ENCODE assay signal across 34 cellular contexts in genomic region chr6:21259660-21260059, GRCh38.
"Had no signal": no experiment of that assay in that cellular context is flagged by ENCODE, and none has a peak within 500 bp of the region (broad histone marks: within the 10 kb centered on the region; RNA-seq: fewer than 3 reads in every experiment).

No MANE protein-coding gene starts in this region.

- ATAC-seq: activated CD4-positive, alpha-beta T cell treated with anti-CD3 and anti-CD28 coated beads for 36 hours; activated CD4-positive, CD25-positive, alpha-beta regulatory T cell treated with anti-CD3 and anti-CD28 coated beads, Interleukin-2, amount 50 U/mL, for 24 hours; activated CD8-positive, alpha-beta memory T cell treated with anti-CD3 and anti-CD28 coated beads, Interleukin-2, amount 10 ng/mL, durations not matched to agents 7 days and 5 days; PC-3; SK-N-SH treated with all-trans-retinoic acid at 6 μM for 48 hours had no signal

- H3K27ac ChIP-seq: KMS-11, Peyer's patch had no signal

- DNase-seq: activated CD4-positive, alpha-beta memory T cell treated with anti-CD3 and anti-CD28 coated beads, Interleukin-2, amount 10 ng/mL, durations not matched to agents 7 days and 5 days; activated CD4-positive, alpha-beta T cell treated with anti-CD3 and anti-CD28 coated beads for 36 hours; activated CD8-positive, alpha-beta memory T cell treated with anti-CD3 and anti-CD28 coated beads for 24 hours; activated CD8-positive, alpha-beta memory T cell treated with anti-CD3 and anti-CD28 coated beads, Interleukin-2, amount 10 ng/mL, durations not matched to agents 7 days and 5 days; activated CD8-positive, alpha-beta memory T cell treated with anti-CD3 and anti-CD28 coated beads, Interleukin-2, amount 50 U/mL, for 48 hours; activated effector memory CD4-positive, alpha-beta T cell treated with Interleukin-2 at 50 U/mL for 16 hours; activated naive CD4-positive, alpha-beta T cell treated with anti-CD3 and anti-CD28 coated beads, Interleukin-2, amount 10 ng/mL, durations not matched to agents 7 days and 5 days; activated naive CD8-positive, alpha-beta T cell treated with anti-CD3 and anti-CD28 coated beads, Interleukin-2, amount 50 U/mL, for 24 hours; activated T-cell treated with anti-CD3 and anti-CD28 coated beads, Interleukin-2, amount 50 U/mL, for 48 hours; anterior cingulate cortex; caudate nucleus; NCI-H1048; NCI-H1105 treated with DMSO at 0.1 percent for 48 hours; NCI-H1436; NCI-H1694; NCI-H1930; NCI-H2081 treated with DMSO at 0.1 percent for 48 hours; NCI-H226; NCI-H446 treated with DMSO at 0.1 percent for 48 hours; NCI-H526; NCI-H774; NK-92 treated with Interleukin-12 subunit alpha and Interleukin-12 subunit beta, amount 100 ng/mL, for 24 hours; PC-3; Peyer's patch; RPMI8226; SHP77 treated with DMSO at 0.1 percent for 48 hours; T-helper 1 cell; T-helper 2 cell had no signal

- H3K9me3 Mint-ChIP-seq: activated CD4-positive, alpha-beta memory T cell treated with anti-CD3 and anti-CD28 coated beads, Interleukin-2, amount 10 ng/mL, durations not matched to agents 7 days and 5 days; activated naive CD4-positive, alpha-beta T cell treated with anti-CD3 and anti-CD28 coated beads, Interleukin-2, amount 10 ng/mL, durations not matched to agents 7 days and 5 days had no signal

- H3K4me1 ChIP-seq: Peyer's patch had no signal

- H3K27ac Mint-ChIP-seq: activated CD4-positive, alpha-beta memory T cell treated with anti-CD3 and anti-CD28 coated beads, Interleukin-2, amount 10 ng/mL, durations not matched to agents 7 days and 5 days; activated CD4-positive, alpha-beta T cell treated with anti-CD3 and anti-CD28 coated beads for 36 hours; activated CD8-positive, alpha-beta memory T cell treated with anti-CD3 and anti-CD28 coated beads, Interleukin-2, amount 10 ng/mL, durations not matched to agents 7 days and 5 days; activated naive CD4-positive, alpha-beta T cell treated with anti-CD3 and anti-CD28 coated beads, Interleukin-2, amount 10 ng/mL, durations not matched to agents 7 days and 5 days; activated naive CD8-positive, alpha-beta T cell; activated naive CD8-positive, alpha-beta T cell treated with anti-CD3 and anti-CD28 coated beads, Interleukin-2, amount 50 U/mL, for 24 hours; WTC11 had no signal

- H3K9ac ChIP-seq: KMS-11 had no signal

- H3K4me1 Mint-ChIP-seq: activated naive CD4-positive, alpha-beta T cell treated with anti-CD3 and anti-CD28 coated beads, Interleukin-2, amount 10 ng/mL, durations not matched to agents 7 days and 5 days had no signal

- H3K27me3 Mint-ChIP-seq: activated naive CD4-positive, alpha-beta T cell treated with anti-CD3 and anti-CD28 coated beads, Interleukin-2, amount 10 ng/mL, durations not matched to agents 7 days and 5 days; activated naive CD8-positive, alpha-beta T cell had no signal

- H3K4me3 Mint-ChIP-seq: activated CD4-positive, alpha-beta memory T cell treated with anti-CD3 and anti-CD28 coated beads, Interleukin-2, amount 10 ng/mL, durations not matched to agents 7 days and 5 days; activated CD4-positive, alpha-beta T cell treated with anti-CD3 and anti-CD28 coated beads for 36 hours; activated CD8-positive, alpha-beta memory T cell treated with anti-CD3 and anti-CD28 coated beads, Interleukin-2, amount 10 ng/mL, durations not matched to agents 7 days and 5 days; activated naive CD4-positive, alpha-beta T cell treated with anti-CD3 and anti-CD28 coated beads, Interleukin-2, amount 10 ng/mL, durations not matched to agents 7 days and 5 days; activated naive CD8-positive, alpha-beta T cell; activated naive CD8-positive, alpha-beta T cell treated with anti-CD3 and anti-CD28 coated beads, Interleukin-2, amount 50 U/mL, for 24 hours; brain; WTC11 had no signal

- H3K4me2 ChIP-seq: KMS-11 had no signal

- H3K27me3 ChIP-seq: Peyer's patch had no signal

- H3K36me3 Mint-ChIP-seq: activated naive CD4-positive, alpha-beta T cell treated with anti-CD3 and anti-CD28 coated beads, Interleukin-2, amount 10 ng/mL, durations not matched to agents 7 days and 5 days; activated naive CD8-positive, alpha-beta T cell had no signal

- H3K36me3 ChIP-seq: Peyer's patch had no signal

- H3K9me3 ChIP-seq: Peyer's patch had no signal

- H3K4me3 ChIP-seq: Peyer's patch had no signal
